Comparison of ENCODE assay signal across 8 cellular contexts in genomic region chr17:45135978-45136791, GRCh38. TPM values are rescaled to one million over a fixed set of nuclear protein-coding genes. Genes with fewer than 3 reads are reported as not detected.
DNase-seq lines count a peak whose midpoint lies in the region; ATAC-seq, FAIRE-seq and TF ChIP-seq lines count a peak whose summit lies in the region.

No MANE protein-coding gene starts in this region.

- no peaks in the 10 kb centered on the region for H3K9me3 ChIP-seq in keratinocyte (ENCODE audit: control insufficient read depth, low read depth, low read length)

- no peak for ATAC-seq in activated naive CD8-positive, alpha-beta T cell treated with anti-CD3 and anti-CD28 coated beads, Interleukin-2, amount 50 U/mL, for 24 hours
- no peak for ATAC-seq in GM18907 (IDR thresholded peaks at IDR 0.05; ENCODE audit: unreplicated experiment)
- no peak for ATAC-seq in GM18505 (IDR thresholded peaks at IDR 0.05; ENCODE audit: unreplicated experiment)
- ATAC-seq in HG02981 (IDR thresholded peaks at IDR 0.05; ENCODE audit: unreplicated experiment): no peak

- peak overlapping the region; percentile 60 for H3K27ac Mint-ChIP-seq in activated naive CD8-positive, alpha-beta T cell treated with anti-CD3 and anti-CD28 coated beads, Interleukin-2, amount 50 U/mL, for 24 hours

- peaks cover 18% of the 10 kb centered on the region for H3K4me1 ChIP-seq in keratinocyte (ENCODE audit: control insufficient read depth, extremely low read depth, insufficient read depth, low read length)

- peak overlapping the region; percentile 82 for H3K4me3 Mint-ChIP-seq in activated naive CD8-positive, alpha-beta T cell treated with anti-CD3 and anti-CD28 coated beads, Interleukin-2, amount 50 U/mL, for 24 hours

- H3K4me1 Mint-ChIP-seq in activated naive CD8-positive, alpha-beta T cell treated with anti-CD3 and anti-CD28 coated beads, Interleukin-2, amount 50 U/mL, for 24 hours: peaks cover 17% of the 10 kb centered on the region

- DNase-seq in DMS53 (lab: John Stamatoyannopoulos, UW) (peak; percentile 57), DMS53 treated with DMSO at 0.1 percent for 48 hours (lab: John Stamatoyannopoulos, UW; ENCODE audit: unreplicated experiment) (no peak), keratinocyte (ENCODE audit: low read depth, low spot score) (no peak), substantia nigra (lab: John Stamatoyannopoulos, UW) (peak in 1 of 49 donors; percentile 26)
- no peak for DNase-seq in activated naive CD8-positive, alpha-beta T cell treated with anti-CD3 and anti-CD28 coated beads, Interleukin-2, amount 50 U/mL, for 24 hours

- no peak for TF ChIP-seq POLR2A in GM18505 (IDR thresholded peaks at IDR 0.05; ENCODE audit: borderline replicate concordance, extremely low read depth, insufficient read depth, insufficient read length)

- H4K20me1 ChIP-seq in keratinocyte (ENCODE audit: control insufficient read depth, extremely low read depth, insufficient read depth, low read length): no peaks in the 10 kb centered on the region

- no peak for TF ChIP-seq CTCF in keratinocyte (optimal IDR thresholded peaks at IDR 0.05 in 1 of 3, IDR thresholded peaks at IDR 0.05 in 1 of 3, conservative IDR thresholded peaks at IDR 0.05 in 1 of 3; ENCODE audit: extremely low read depth in 1 of 3, insufficient read depth in 2 of 3, low read length in 3 of 3)

- FAIRE-seq in keratinocyte (lab: Jason Lieb, UNC): no peak

- H3K36me3 Mint-ChIP-seq in activated naive CD8-positive, alpha-beta T cell treated with anti-CD3 and anti-CD28 coated beads, Interleukin-2, amount 50 U/mL, for 24 hours (ENCODE audit: low read depth): no peaks in the 10 kb centered on the region

- H3K27me3 ChIP-seq in keratinocyte (ENCODE audit: control insufficient read depth, extremely low read depth, insufficient read depth, low read length): no peaks in the 10 kb centered on the region

- H2AFZ ChIP-seq in keratinocyte (ENCODE audit: control insufficient read depth, low read length): peak overlapping the region; percentile 79

- H3K9me3 Mint-ChIP-seq in activated naive CD8-positive, alpha-beta T cell treated with anti-CD3 and anti-CD28 coated beads, Interleukin-2, amount 50 U/mL, for 24 hours: no peaks in the 10 kb centered on the region

- peak overlapping the region; percentile 50 to 78 (median 76) for H3K4me3 ChIP-seq in keratinocyte (ENCODE audit: control insufficient read depth in 2 of 3, extremely low read depth in 1 of 3, insufficient read depth in 2 of 3, low read depth in 1 of 3, low read length in 3 of 3)

- peaks cover 9% of the 10 kb centered on the region for H3K79me2 ChIP-seq in keratinocyte (ENCODE audit: control insufficient read depth, insufficient read depth, low read length)

- peaks cover 4% of the 10 kb centered on the region for H3K27me3 Mint-ChIP-seq in activated naive CD8-positive, alpha-beta T cell treated with anti-CD3 and anti-CD28 coated beads, Interleukin-2, amount 50 U/mL, for 24 hours

- no peaks in the 10 kb centered on the region for H3K36me3 ChIP-seq in keratinocyte (ENCODE audit: control insufficient read depth in 2 of 2, extremely low read depth in 1 of 2, insufficient read depth in 2 of 2, low read length in 2 of 2)

- peak overlapping the region; percentile 92 for H3K4me2 ChIP-seq in keratinocyte (ENCODE audit: control insufficient read depth, extremely low read depth, insufficient read depth, low read depth, low read length)

- dilution Hi-C loops in keratinocyte (cut with MboI; ENCODE audit: extremely low pct_ligation_motif_present, low sequenced_read_pairs): no loop called here

- H3K9me1 ChIP-seq in keratinocyte (ENCODE audit: control insufficient read depth, extremely low read depth, insufficient read depth, low read length): no peaks in the 10 kb centered on the region

- H3K27ac ChIP-seq in keratinocyte (ENCODE audit: control insufficient read depth, insufficient read depth, low read length) (peak overlapping the region; percentile 37), substantia nigra (ENCODE audit: low read depth, low read length, poor library complexity, severe bottlenecking) (peak overlapping the region; percentile 69)

- H3K9ac ChIP-seq in keratinocyte (ENCODE audit: control insufficient read depth, extremely low read depth, insufficient read depth, low read length): peak overlapping the region; percentile 55

RNA-seq across cellular contexts. Expression of gene ACBD4, which starts 0.7 kb away (rescaled TPM):
- 2.6 to 4.4 TPM (median 2.8 TPM) in 3 replicates for polyA plus RNA-seq in keratinocyte
- 4.6 TPM for polyA plus RNA-seq in keratinocyte (2011; ENCODE audit: low read depth)
- 1.8 and 2.8 TPM in 2 replicates for polyA plus RNA-seq in keratinocyte (2011; cell fraction: cytosol; rRNA removed)
- 7.9 and 11.8 TPM in 2 replicates for polyA plus RNA-seq in keratinocyte (2011; cell fraction: nucleus; rRNA removed)
- polyA plus RNA-seq in keratinocyte (2012; ENCODE audit: low replicate concordance): 3.5 and 7.2 TPM in 2 replicates
- polyA minus RNA-seq in keratinocyte: 1.3 to 3.9 TPM (median 3.9 TPM) in 3 replicates
- polyA minus RNA-seq in keratinocyte (2011; cell fraction: cytosol; rRNA and poly(A)+ RNA removed): 5.0 TPM
- polyA minus RNA-seq in keratinocyte (2011; cell fraction: nucleus; rRNA and poly(A)+ RNA removed): 3.8 and 7.3 TPM in 2 replicates

RNA-seq across cellular contexts. Expression of gene PLCD3, which starts 3.9 kb away (rescaled TPM):
- 53.3 to 86.4 TPM (median 75.7 TPM) in 3 replicates for polyA plus RNA-seq in keratinocyte
- polyA plus RNA-seq in keratinocyte (2011; ENCODE audit: low read depth): 27.6 TPM
- 44.0 and 93.3 TPM in 2 replicates for polyA plus RNA-seq in keratinocyte (2011; cell fraction: cytosol; rRNA removed)
- polyA plus RNA-seq in keratinocyte (2011; cell fraction: nucleus; rRNA removed): 46.4 and 64.5 TPM in 2 replicates
- polyA plus RNA-seq in keratinocyte (2012; ENCODE audit: low replicate concordance): 32.9 and 85.2 TPM in 2 replicates
- 77.9 to 252 TPM (median 124 TPM) in 3 replicates for polyA minus RNA-seq in keratinocyte
- 136 TPM for polyA minus RNA-seq in keratinocyte (2011; cell fraction: cytosol; rRNA and poly(A)+ RNA removed)
- polyA minus RNA-seq in keratinocyte (2011; cell fraction: nucleus; rRNA and poly(A)+ RNA removed): 45.5 and 47.5 TPM in 2 replicates

RNA-seq across cellular contexts. Expression of gene HEXIM1, which starts 12.1 kb away (rescaled TPM):
- 15.3 to 22.2 TPM (median 19.9 TPM) in 3 replicates for polyA plus RNA-seq in keratinocyte
- polyA plus RNA-seq in keratinocyte (2011; ENCODE audit: low read depth): 17.4 TPM
- 13.2 and 16.9 TPM in 2 replicates for polyA plus RNA-seq in keratinocyte (2011; cell fraction: cytosol; rRNA removed)
- 55.2 and 57.6 TPM in 2 replicates for polyA plus RNA-seq in keratinocyte (2011; cell fraction: nucleus; rRNA removed)
- 20.4 and 40.9 TPM in 2 replicates for polyA plus RNA-seq in keratinocyte (2012; ENCODE audit: low replicate concordance)
- 6.6 to 11.5 TPM (median 6.8 TPM) in 3 replicates for polyA minus RNA-seq in keratinocyte
- polyA minus RNA-seq in keratinocyte (2011; cell fraction: cytosol; rRNA and poly(A)+ RNA removed): 13.8 TPM
- 12.7 and 19.0 TPM in 2 replicates for polyA minus RNA-seq in keratinocyte (2011; cell fraction: nucleus; rRNA and poly(A)+ RNA removed)

RNA-seq across cellular contexts. Expression of gene HEXIM2, which starts 25.5 kb away (rescaled TPM):
- polyA plus RNA-seq in keratinocyte: 2.3 to 3.4 TPM (median 3.1 TPM) in 3 replicates
- polyA plus RNA-seq in keratinocyte (2011; ENCODE audit: low read depth): 1.1 TPM
- polyA plus RNA-seq in keratinocyte (2011; cell fraction: cytosol; rRNA removed): 1.3 and 3.0 TPM in 2 replicates
- 1.7 and 2.3 TPM in 2 replicates for polyA plus RNA-seq in keratinocyte (2011; cell fraction: nucleus; rRNA removed)
- 1.7 and 3.3 TPM in 2 replicates for polyA plus RNA-seq in keratinocyte (2012; ENCODE audit: low replicate concordance)
- polyA minus RNA-seq in keratinocyte: 0.63 to 2.7 TPM (median 1.4 TPM) in 3 replicates
- 2.1 TPM for polyA minus RNA-seq in keratinocyte (2011; cell fraction: cytosol; rRNA and poly(A)+ RNA removed)
- polyA minus RNA-seq in keratinocyte (2011; cell fraction: nucleus; rRNA and poly(A)+ RNA removed): 0.74 and 0.93 TPM in 2 replicates
